Comparison of ENCODE assay signal across 31 cellular contexts in the genomic region with DNA sequence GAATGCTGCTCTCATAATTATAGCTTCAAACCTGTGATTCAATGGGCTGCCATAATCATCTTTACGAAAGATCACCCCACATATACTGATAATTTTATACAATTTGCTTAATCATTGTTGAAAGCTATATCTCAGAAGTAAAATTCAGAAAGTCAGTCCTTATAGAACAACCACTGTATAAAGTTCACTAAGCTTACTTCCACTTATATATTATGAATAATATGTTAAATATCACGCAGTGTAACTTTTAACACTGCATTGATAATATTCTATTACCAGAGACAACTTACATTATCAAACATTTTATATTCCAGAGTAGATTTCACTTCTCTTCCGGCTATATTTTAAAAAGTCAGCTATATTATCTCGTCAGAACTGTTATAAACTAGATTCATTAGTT.
"Had no signal": no experiment of that assay in that cellular context is flagged by ENCODE, and none has a peak within 500 bp of the region (broad histone marks: within the 10 kb centered on the region; RNA-seq: fewer than 3 reads in every experiment).

No MANE protein-coding gene starts in this region.

- ATAC-seq: activated naive CD4-positive, alpha-beta T cell treated with anti-CD3 and anti-CD28 coated beads, Interleukin-2, amount 50 U/mL, for 72 hours; activated naive CD8-positive, alpha-beta T cell treated with anti-CD3 and anti-CD28 coated beads, Interleukin-2, amount 50 U/mL, for 24 hours; activated T-cell treated with anti-CD3 and anti-CD28 coated beads, Interleukin-2, amount 50 U/mL, for 4 hours; activated T-cell treated with anti-CD3 and anti-CD28 coated beads, Interleukin-2, amount 50 U/mL, for 72 hours; activated T-helper 17 cell treated with anti-CD3 and anti-CD28 coated beads, Interleukin-2, amount 50 U/mL, for 72 hours; body of pancreas had no signal

- H3K27ac ChIP-seq: adrenal gland, ascending aorta, body of pancreas, brain microvascular endothelial cell, breast epithelium, cardiac muscle cell had no signal

- DNase-seq: activated effector memory CD4-positive, alpha-beta T cell treated with anti-CD3 and anti-CD28 coated beads, Interleukin-2, amount 50 U/mL, for 16 hours; activated effector memory CD4-positive, alpha-beta T cell treated with Interleukin-2 at 50 U/mL for 16 hours; activated gamma-delta T cell; activated gamma-delta T cell treated with Interleukin-2 at 50 U/mL for 16 hours; activated naive CD4-positive, alpha-beta T cell; activated naive CD4-positive, alpha-beta T cell treated with anti-CD3 and anti-CD28 coated beads for 36 hours; activated naive CD4-positive, alpha-beta T cell treated with anti-CD3 and anti-CD28 coated beads, Interleukin-2, amount 10 ng/mL, durations not matched to agents 7 days and 5 days; activated naive CD4-positive, alpha-beta T cell treated with anti-CD3 and anti-CD28 coated beads, Interleukin-2, amount 50 U/mL, for 16 hours; activated naive CD4-positive, alpha-beta T cell treated with Interleukin-2 at 50 U/mL for 16 hours; activated naive CD8-positive, alpha-beta T cell treated with anti-CD3 and anti-CD28 coated beads for 36 hours; activated naive CD8-positive, alpha-beta T cell treated with anti-CD3 and anti-CD28 coated beads, Interleukin-2, amount 10 ng/mL, durations not matched to agents 7 days and 5 days; activated naive CD8-positive, alpha-beta T cell treated with anti-CD3 and anti-CD28 coated beads, Interleukin-2, amount 50 U/mL, for 24 hours; activated T-cell treated with anti-CD3 and anti-CD28 coated beads, Interleukin-2, amount 50 U/mL, for 24 hours; activated T-cell treated with anti-CD3 and anti-CD28 coated beads, Interleukin-2, amount 50 U/mL, for 4 hours; activated T-cell treated with anti-CD3 and anti-CD28 coated beads, Interleukin-2, amount 50 U/mL, for 48 hours; activated T-cell treated with anti-CD3 and anti-CD28 coated beads, Interleukin-2, amount 50 U/mL, for 72 hours; adrenal gland; amniotic stem cell; amygdala; anterior cingulate cortex; aorta; body of pancreas; brain microvascular endothelial cell; caudate nucleus; central memory CD4-positive, alpha-beta T cell; cerebellar nuclear complex had no signal

- H3K4me1 ChIP-seq: adrenal gland, ascending aorta, body of pancreas, breast epithelium had no signal

- H3K9me3 ChIP-seq: adrenal gland, ascending aorta, body of pancreas, breast epithelium had no signal

- H3K36me3 ChIP-seq: adrenal gland, ascending aorta, brain microvascular endothelial cell, breast epithelium, cardiac muscle cell had no signal

- H3K27me3 ChIP-seq: adrenal gland, ascending aorta, body of pancreas, brain microvascular endothelial cell, breast epithelium, cardiac muscle cell had no signal

- H3K4me3 ChIP-seq: adrenal gland, ascending aorta, body of pancreas, breast epithelium, cardiac muscle cell had no signal
